ENCODE assay signal across 8 cellular contexts in genomic region chr4:2934077-2934812, GRCh38. TPM values are rescaled to one million over a fixed set of nuclear protein-coding genes. Genes with fewer than 3 reads are reported as not detected.
DNase-seq lines count a peak whose midpoint lies in the region; ATAC-seq and TF ChIP-seq lines count a peak whose summit lies in the region.

No MANE protein-coding gene starts in this region.

- H4K8ac ChIP-seq in trophoblast cell (ENCODE audit: low read depth, low read length): peak overlapping the region; percentile 43

- no peak overlapping the region for H2BK12ac ChIP-seq in trophoblast cell (ENCODE audit: low read length)

- H2AFZ ChIP-seq in trophoblast cell (ENCODE audit: insufficient read depth, low read length, poor library complexity): no peak overlapping the region

- H3K4ac ChIP-seq in trophoblast cell (ENCODE audit: low read depth, low read length): peak overlapping the region; percentile 35

- H3K27ac ChIP-seq in trophoblast cell (ENCODE audit: low read depth, low read length): no peak overlapping the region

- no CpG with 5 or more reads among the region's 93 CpGs for WGBS in trophoblast cell (ENCODE audit: extremely low coverage, insufficient coverage, insufficient read length)

- peaks cover 3% of the 10 kb centered on the region for H3K9me3 ChIP-seq in trophoblast cell (ENCODE audit: insufficient read depth, low read depth, low read length)

- peak; percentile 64 for DNase-seq in ELR (ENCODE audit: low read depth)
- DNase-seq in NCI-H69 (lab: John Stamatoyannopoulos, UW): peak; percentile 37
- no peak for DNase-seq in activated T-helper 2 cell treated with anti-CD3 and anti-CD28 coated beads, Interferon-gamma antibody, Interleukin-2, Interleukin-4, amounts not matched to agents 10 μg/mL and 5 μg/mL and 100 μg/mL, durations not matched to agents 14 hours and 24 hours and 36 hours (ENCODE audit: low spot score)
- DNase-seq in glutamatergic neuron: no peak
- peak in 1 of 2 donors; percentile 53 for DNase-seq in trophoblast cell
- no peak for DNase-seq in NCI-H1048 (lab: John Stamatoyannopoulos, UW)

- no peaks in the 10 kb centered on the region for H3K27me3 ChIP-seq in trophoblast cell (ENCODE audit: insufficient read depth, low read length)

- intact Hi-C loops in activated T-helper 2 cell treated with anti-CD3 and anti-CD28 coated beads, Interferon-gamma antibody, Interleukin-2, Interleukin-4, amounts not matched to agents 10 μg/mL and 5 μg/mL and 100 μg/mL, durations not matched to agents 14 hours and 24 hours and 36 hours (cut with micrococcal nuclease): loop anchor here (2.0 kb wide), 1 partner anchor 397 kb away; the partner anchor contains the start of gene FAM193A

- H3K14ac ChIP-seq in trophoblast cell (ENCODE audit: low read length): peak overlapping the region; percentile 4

- H3K18ac ChIP-seq in trophoblast cell (ENCODE audit: low read length): peak overlapping the region; percentile 56

- ATAC-seq in HG03175 (IDR thresholded peaks at IDR 0.05; ENCODE audit: unreplicated experiment) (no peak), GM21423 (IDR thresholded peaks at IDR 0.05; ENCODE audit: unreplicated experiment) (no peak)

- peaks cover 7% of the 10 kb centered on the region for H3K79me2 ChIP-seq in trophoblast cell (ENCODE audit: control insufficient read depth, insufficient read depth, low read length, poor library complexity)

- H3K4me1 Mint-ChIP-seq in activated T-helper 2 cell treated with anti-CD3 and anti-CD28 coated beads, Interferon-gamma antibody, Interleukin-2, Interleukin-4, amounts not matched to agents 10 μg/mL and 5 μg/mL and 100 μg/mL, durations not matched to agents 14 hours and 24 hours and 36 hours (ENCODE audit: low read depth): peaks cover 41% of the 10 kb centered on the region
- H3K4me1 Mint-ChIP-seq in glutamatergic neuron (ENCODE audit: low read depth, unreplicated experiment): peaks cover 9% of the 10 kb centered on the region

- peak overlapping the region; percentile 3 for H2AK5ac ChIP-seq in trophoblast cell (ENCODE audit: low read length)

- H3K9me3 Mint-ChIP-seq in activated T-helper 2 cell treated with anti-CD3 and anti-CD28 coated beads, Interferon-gamma antibody, Interleukin-2, Interleukin-4, amounts not matched to agents 10 μg/mL and 5 μg/mL and 100 μg/mL, durations not matched to agents 14 hours and 24 hours and 36 hours: no peaks in the 10 kb centered on the region
- peaks cover 11% of the 10 kb centered on the region for H3K9me3 Mint-ChIP-seq in glutamatergic neuron (ENCODE audit: unreplicated experiment)

- no peaks in the 10 kb centered on the region for H3K27me3 Mint-ChIP-seq in activated T-helper 2 cell treated with anti-CD3 and anti-CD28 coated beads, Interferon-gamma antibody, Interleukin-2, Interleukin-4, amounts not matched to agents 10 μg/mL and 5 μg/mL and 100 μg/mL, durations not matched to agents 14 hours and 24 hours and 36 hours (ENCODE audit: low read depth)
- H3K27me3 Mint-ChIP-seq in glutamatergic neuron (ENCODE audit: unreplicated experiment): peaks cover 4% of the 10 kb centered on the region

- peaks cover 4% of the 10 kb centered on the region for H3K79me1 ChIP-seq in trophoblast cell (ENCODE audit: low read length)

- peak overlapping the region; percentile 94 for H3K4me3 ChIP-seq in trophoblast cell (ENCODE audit: low read depth, low read length)

- peak overlapping the region; percentile 49 for H3K27ac Mint-ChIP-seq in activated T-helper 2 cell treated with anti-CD3 and anti-CD28 coated beads, Interferon-gamma antibody, Interleukin-2, Interleukin-4, amounts not matched to agents 10 μg/mL and 5 μg/mL and 100 μg/mL, durations not matched to agents 14 hours and 24 hours and 36 hours
- H3K27ac Mint-ChIP-seq in glutamatergic neuron (ENCODE audit: unreplicated experiment): no peak overlapping the region

- H3K23ac ChIP-seq in trophoblast cell (ENCODE audit: low read length): no peak overlapping the region

- TF ChIP-seq CTCF in glutamatergic neuron (IDR thresholded peaks at IDR 0.05; ENCODE audit: partially characterized antibody, unreplicated experiment): no peak

- H3K9ac ChIP-seq in trophoblast cell (ENCODE audit: low read length): peak overlapping the region; percentile 49

- peak overlapping the region; percentile 81 for H3K4me2 ChIP-seq in trophoblast cell (ENCODE audit: low read length)

- H4K91ac ChIP-seq in trophoblast cell (ENCODE audit: low read depth, low read length): peak overlapping the region; percentile 52

- no peak overlapping the region for H2BK5ac ChIP-seq in trophoblast cell (ENCODE audit: low read depth, low read length, poor library complexity)

- peaks cover 50 to 53% of the 10 kb centered on the region in 2 experiments for H3K36me3 ChIP-seq in trophoblast cell (ENCODE audit: control insufficient read depth in 1 of 2, insufficient read depth in 2 of 2, low read length in 2 of 2)

- peaks cover 67% of the 10 kb centered on the region for H3K36me3 Mint-ChIP-seq in activated T-helper 2 cell treated with anti-CD3 and anti-CD28 coated beads, Interferon-gamma antibody, Interleukin-2, Interleukin-4, amounts not matched to agents 10 μg/mL and 5 μg/mL and 100 μg/mL, durations not matched to agents 14 hours and 24 hours and 36 hours (ENCODE audit: low read depth)
- H3K36me3 Mint-ChIP-seq in glutamatergic neuron (ENCODE audit: unreplicated experiment): no peaks in the 10 kb centered on the region

- peak overlapping the region; percentile 37 for H4K12ac ChIP-seq in trophoblast cell (ENCODE audit: low read depth, low read length)

- H3K4me1 ChIP-seq in trophoblast cell (ENCODE audit: control insufficient read depth in 1 of 2, insufficient read depth in 2 of 2, low read length in 2 of 2): peaks cover 12 to 19% of the 10 kb centered on the region in 2 experiments

- no peak overlapping the region for H2BK120ac ChIP-seq in trophoblast cell (ENCODE audit: insufficient read depth, low read length, poor library complexity)

- peak overlapping the region; percentile 87 for H3K4me3 Mint-ChIP-seq in activated T-helper 2 cell treated with anti-CD3 and anti-CD28 coated beads, Interferon-gamma antibody, Interleukin-2, Interleukin-4, amounts not matched to agents 10 μg/mL and 5 μg/mL and 100 μg/mL, durations not matched to agents 14 hours and 24 hours and 36 hours (ENCODE audit: low read depth)
- H3K4me3 Mint-ChIP-seq in glutamatergic neuron (ENCODE audit: unreplicated experiment): peak overlapping the region; percentile 61

RNA-seq across cellular contexts. Expression of gene NOP14, which starts 29.0 kb away (rescaled TPM):
- 104 and 106 TPM in 2 replicates for total RNA-seq in activated T-helper 2 cell treated with anti-CD3 and anti-CD28 coated beads, Interferon-gamma antibody, Interleukin-2, Interleukin-4, amounts not matched to agents 10 μg/mL and 5 μg/mL and 100 μg/mL, durations not matched to agents 14 hours and 24 hours and 36 hours
- 17.2 TPM for total RNA-seq in glutamatergic neuron (ENCODE audit: unreplicated experiment)
- polyA plus RNA-seq in trophoblast cell (2013): 30.9 and 32.6 TPM in 2 replicates

RNA-seq across cellular contexts. Expression of gene GRK4, which starts 29.1 kb away (rescaled TPM):
- total RNA-seq in activated T-helper 2 cell treated with anti-CD3 and anti-CD28 coated beads, Interferon-gamma antibody, Interleukin-2, Interleukin-4, amounts not matched to agents 10 μg/mL and 5 μg/mL and 100 μg/mL, durations not matched to agents 14 hours and 24 hours and 36 hours: 4.5 and 4.6 TPM in 2 replicates
- total RNA-seq in glutamatergic neuron (ENCODE audit: unreplicated experiment): 34.5 TPM
- polyA plus RNA-seq in trophoblast cell (2013): 1.5 and 1.6 TPM in 2 replicates

Comparison
In these comparisons a context has a peak if more than half of its experiments do, and no peak if none do; other contexts are left out.
1. DNase-seq: peak in ELR (single experiment) and NCI-H69 (single experiment); none in activated T-helper 2 cell treated with anti-CD3 and anti-CD28 coated beads, Interferon-gamma antibody, Interleukin-2, Interleukin-4, amounts not matched to agents 10 μg/mL and 5 μg/mL and 100 μg/mL, durations not matched to agents 14 hours and 24 hours and 36 hours (single experiment), glutamatergic neuron (single experiment) and NCI-H1048 (single experiment).